Comparison of ENCODE assay signal across 1 cellular context in genomic region chr4:39635023-39635422, GRCh38.
A peak's percentile ranks its signal among the peaks of the same experiment; 100 is the strongest.
TF ChIP-seq lines count a peak whose summit lies in the region.

No MANE protein-coding gene starts in this region.

TF ChIP-seq in H1, 55 proteins besides CTCF, POLR2A, EP300 and RAD21:
- TF ChIP-seq CBX5 (IDR thresholded peaks at IDR 0.05; ENCODE audit: low read depth, low read length) (no peak), EZH2 (IDR thresholded peaks at IDR 0.05; ENCODE audit: low read depth, low read length, severe bottlenecking) (no peak), CEBPB (IDR thresholded peaks at IDR 0.05; ENCODE audit: low read depth, low read length) (no peak), KDM1A (IDR thresholded peaks at IDR 0.05; ENCODE audit: borderline replicate concordance, low read length) (0 out of 2 replicates have a peak, but pooled peaks have one; percentile 22), ASH2L (IDR thresholded peaks at IDR 0.05; ENCODE audit: low read length) (peak; percentile 92), TAF7 (optimal IDR thresholded peaks at IDR 0.05; ENCODE audit: borderline replicate concordance, low read depth, low read length) (no peak), HDAC2 (IDR thresholded peaks at IDR 0.05; ENCODE audit: borderline replicate concordance in 1 of 2, low read depth in 2 of 2, low read length in 2 of 2) (peak in 1 of 2 experiments; percentile 80; a peak in 1 of 4 replicates), BRCA1 (IDR thresholded peaks at IDR 0.05; ENCODE audit: low read depth, low read length) (no peak), TEAD4 (IDR thresholded peaks at IDR 0.05; ENCODE audit: low read depth, low read length) (no peak), RNF2 (IDR thresholded peaks at IDR 0.05; ENCODE audit: borderline replicate concordance, low read depth, low read length, missing control alignments, poor library complexity, severe bottlenecking) (no peak), ATF3 (IDR thresholded peaks at IDR 0.05; ENCODE audit: insufficient read depth, low read depth, low read length) (no peak), KDM4A (IDR thresholded peaks at IDR 0.05; ENCODE audit: low read depth, low read length, severe bottlenecking) (no peak), KDM5A (IDR thresholded peaks at IDR 0.05; ENCODE audit: low read length) (no peak), POLR2AphosphoS5 (IDR thresholded peaks at IDR 0.05; ENCODE audit: low read depth, low read length) (no peak), MAFK (IDR thresholded peaks at IDR 0.05; ENCODE audit: low read depth, low read length) (no peak), SIN3A (conservative IDR thresholded peaks at IDR 0.05 in 1 of 2, IDR thresholded peaks at IDR 0.05 in 1 of 2; ENCODE audit: low read depth in 1 of 2, low read length in 2 of 2) (peak in 1 of 2 experiments; percentile 77; a peak in 2 of 4 replicates), RFX5 (IDR thresholded peaks at IDR 0.05; ENCODE audit: borderline replicate concordance, low read depth, low read length) (no peak), TCF12 (IDR thresholded peaks at IDR 0.05; ENCODE audit: low read depth, low read length) (0 out of 2 replicates have a peak, but pooled peaks have one; percentile 7), TAF1 (IDR thresholded peaks at IDR 0.05; ENCODE audit: low read depth, low read length) (peak; percentile 60; the same call in 1 of the 2 replicates), BACH1 (IDR thresholded peaks at IDR 0.05; ENCODE audit: low read length) (no peak), TBP (IDR thresholded peaks at IDR 0.05; ENCODE audit: low read depth, low read length) (0 out of 2 replicates have a peak, but pooled peaks have one; percentile 45), MAX (IDR thresholded peaks at IDR 0.05) (peak; percentile 41; the same call in 1 of the 2 replicates), SP1 (IDR thresholded peaks at IDR 0.05; ENCODE audit: low read depth, low read length) (peak; percentile 72; the same call in 1 of the 2 replicates), CHD7 (IDR thresholded peaks at IDR 0.05; ENCODE audit: insufficient replicate concordance, low read length) (peak; percentile 69), GTF2F1 (IDR thresholded peaks at IDR 0.05; ENCODE audit: borderline replicate concordance, low read depth, low read length) (no peak), CBX8 (IDR thresholded peaks at IDR 0.05; ENCODE audit: borderline replicate concordance, low read depth, low read length) (no peak), JUN (IDR thresholded peaks at IDR 0.05; ENCODE audit: low read depth, low read length) (no peak), RBBP5 (IDR thresholded peaks at IDR 0.05; ENCODE audit: borderline replicate concordance, low read depth, low read length) (peak; percentile 78; the same call in 1 of the 2 replicates), JUND (IDR thresholded peaks at IDR 0.05; ENCODE audit: low read length) (0 out of 2 replicates have a peak, but pooled peaks have one; percentile 22), BCL11A (IDR thresholded peaks at IDR 0.05; ENCODE audit: low read depth in 2 of 2, low read length in 2 of 2) (no peak), NANOG (IDR thresholded peaks at IDR 0.05; ENCODE audit: insufficient read depth, low read depth, low read length, poor library complexity, severe bottlenecking) (no peak), RXRA (IDR thresholded peaks at IDR 0.05; ENCODE audit: insufficient read depth, low read depth, low read length) (no peak), SAP30 (IDR thresholded peaks at IDR 0.05; ENCODE audit: insufficient read depth, insufficient replicate concordance, low read length) (no peak), GABPA (IDR thresholded peaks at IDR 0.05; ENCODE audit: borderline replicate concordance, insufficient read depth, low read length) (no peak), CREB1 (IDR thresholded peaks at IDR 0.05) (no peak)
